Comparison of ENCODE assay signal across 13 cellular contexts in genomic region chr17:78707016-78707415, GRCh38.
DNase-seq lines count a peak whose midpoint lies in the region; ATAC-seq, FAIRE-seq and TF ChIP-seq lines count a peak whose summit lies in the region.
"Had no signal": no experiment of that assay in that cellular context is flagged by ENCODE, and none has a peak within 500 bp of the region (broad histone marks: within the 10 kb centered on the region; RNA-seq: fewer than 3 reads in every experiment).

No MANE protein-coding gene starts in this region.

- H3K4me3 Mint-ChIP-seq in naive thymus-derived CD4-positive, alpha-beta T cell = peak overlapping the region in 1 of 10 donors; percentile 6
- H3K4me3 Mint-ChIP-seq in natural killer cell treated with Interleukin-12 subunit alpha and Interleukin-12 subunit beta and Interleukin-15 and Interleukin-18, amount 100 ng/mL, for 72 hours = no peak overlapping the region
- H3K4me3 Mint-ChIP-seq: activated CD8-positive, alpha-beta memory T cell treated with anti-CD3 and anti-CD28 coated beads, Interleukin-2, amount 10 ng/mL, durations not matched to agents 7 days and 5 days had no signal

- POLR2A ChIA-PET in Panc1 (lab: Charles Lee) = no interaction called here
- POLR2A ChIA-PET in naive thymus-derived CD4-positive, alpha-beta T cell (lab: Charles Lee) = interaction anchor here (0.7 to 1.9 kb wide), 4 partner anchors 9 to 1026 kb away, joined by 4 to 7 read pairs (median 4); no protein-coding TSS in a partner anchor

- H3K36me3 ChIP-seq in Panc1 (ENCODE audit: control insufficient read depth, insufficient read depth, low read length) (peaks cover 2% of the 10 kb centered on the region; the same call in 1 of the 2 replicates), bronchial epithelial cell (ENCODE audit: control insufficient read depth, insufficient read depth, low read length) (peaks cover 14% of the 10 kb centered on the region)
- H3K36me3 ChIP-seq in naive thymus-derived CD4-positive, alpha-beta T cell (ENCODE audit: control insufficient read depth in 2 of 3, insufficient read depth in 3 of 3, low read length in 3 of 3) = peaks cover 15 to 67% (median 28%) of the 10 kb centered on the region in 3 experiments

- peaks cover 0 to 42% (median 21%) of the 10 kb centered on the region in 5 donors for H3K36me3 Mint-ChIP-seq in naive thymus-derived CD4-positive, alpha-beta T cell
- H3K36me3 Mint-ChIP-seq in natural killer cell treated with Interleukin-12 subunit alpha and Interleukin-12 subunit beta and Interleukin-15 and Interleukin-18, amount 100 ng/mL, for 72 hours = peaks cover 15% of the 10 kb centered on the region

- H3K9me3 Mint-ChIP-seq in naive thymus-derived CD4-positive, alpha-beta T cell = no peaks in the 10 kb centered on the region
- H3K9me3 Mint-ChIP-seq in natural killer cell treated with Interleukin-12 subunit alpha and Interleukin-12 subunit beta and Interleukin-15 and Interleukin-18, amount 100 ng/mL, for 72 hours = no peaks in the 10 kb centered on the region

- H3K27me3 ChIP-seq in Panc1 (ENCODE audit: control insufficient read depth, insufficient read depth, low read length) (no peaks in the 10 kb centered on the region), bronchial epithelial cell (ENCODE audit: control insufficient read depth, insufficient read depth, low read length) (no peaks in the 10 kb centered on the region)
- no peaks in the 10 kb centered on the region for H3K27me3 ChIP-seq in naive thymus-derived CD4-positive, alpha-beta T cell (ENCODE audit: control insufficient read depth in 2 of 2, insufficient read depth in 2 of 2, low read length in 2 of 2)
- H3K27me3 ChIP-seq: left lung, neutrophil had no signal

- no peak for FAIRE-seq in bronchial epithelial cell (lab: Jason Lieb, UNC)

- H3K27ac Mint-ChIP-seq in naive thymus-derived CD4-positive, alpha-beta T cell = peak overlapping the region in 3 of 9 donors; percentile 16 to 43 (median 38)
- peak overlapping the region in 1 of 2 donors; percentile 53 for H3K27ac Mint-ChIP-seq in natural killer cell treated with Interleukin-12 subunit alpha and Interleukin-12 subunit beta and Interleukin-15 and Interleukin-18, amount 100 ng/mL, for 72 hours
- H3K27ac Mint-ChIP-seq: activated CD8-positive, alpha-beta memory T cell treated with anti-CD3 and anti-CD28 coated beads, Interleukin-2, amount 10 ng/mL, durations not matched to agents 7 days and 5 days had no signal

- no peaks in the 10 kb centered on the region for H3K27me3 Mint-ChIP-seq in naive thymus-derived CD4-positive, alpha-beta T cell
- no peaks in the 10 kb centered on the region for H3K27me3 Mint-ChIP-seq in natural killer cell treated with Interleukin-12 subunit alpha and Interleukin-12 subunit beta and Interleukin-15 and Interleukin-18, amount 100 ng/mL, for 72 hours
- H3K27me3 Mint-ChIP-seq: activated CD8-positive, alpha-beta memory T cell treated with anti-CD3 and anti-CD28 coated beads, Interleukin-2, amount 10 ng/mL, durations not matched to agents 7 days and 5 days had no signal

- intact Hi-C loops in Panc1 (cut with micrococcal nuclease; ENCODE audit: unreplicated experiment) = no loop called here
- intact Hi-C loops in naive thymus-derived CD4-positive, alpha-beta T cell (cut with micrococcal nuclease) = loop anchor here in 1 of 2 donors (5.0 kb wide), 1 partner anchor 40 kb away; no protein-coding TSS in a partner anchor

- H3K9me3 ChIP-seq in Panc1 (ENCODE audit: control insufficient read depth, insufficient read depth, low read depth, low read length) = no peaks in the 10 kb centered on the region
- no peaks in the 10 kb centered on the region for H3K9me3 ChIP-seq in naive thymus-derived CD4-positive, alpha-beta T cell (ENCODE audit: control insufficient read depth in 2 of 3, low read length in 3 of 3)
- H3K9me3 ChIP-seq: left lung, neutrophil had no signal

- CTCF ChIA-PET in Panc1 (lab: Charles Lee) = interaction anchor here (0.6 to 2.0 kb wide), 6 partner anchors 10 to 262 kb away, joined by 3 to 11 read pairs (median 5); no protein-coding TSS in a partner anchor
- CTCF ChIA-PET in naive thymus-derived CD4-positive, alpha-beta T cell (lab: Charles Lee) = interaction anchor here (0.5 to 3.0 kb wide), 12 partner anchors 10 to 1936 kb away, joined by 3 to 11 read pairs (median 4); no protein-coding TSS in a partner anchor

- ATAC-seq in Panc1 (no peak), HG03460 (IDR thresholded peaks at IDR 0.05; ENCODE audit: unreplicated experiment) (no peak)
- ATAC-seq in naive thymus-derived CD4-positive, alpha-beta T cell = no peak
- ATAC-seq in natural killer cell treated with Interleukin-12 subunit alpha and Interleukin-12 subunit beta and Interleukin-15 and Interleukin-18, amount 100 ng/mL, for 72 hours = no peak
- ATAC-seq: activated CD8-positive, alpha-beta memory T cell treated with anti-CD3 and anti-CD28 coated beads, Interleukin-2, amount 10 ng/mL, durations not matched to agents 7 days and 5 days; left lung had no signal

- no peak overlapping the region for H3K4me3 ChIP-seq in Panc1 (ENCODE audit: low read depth in 2 of 2, low read length in 2 of 2)
- no peak overlapping the region for H3K4me3 ChIP-seq in bronchial epithelial cell (ENCODE audit: low read depth, low read length)
- H3K4me3 ChIP-seq in naive thymus-derived CD4-positive, alpha-beta T cell (ENCODE audit: low read length) = no peak overlapping the region
- H3K4me3 ChIP-seq: left lung had no signal

- peak overlapping the region; percentile 19; the same call in 1 of the 2 replicates for H3K27ac ChIP-seq in Panc1 (ENCODE audit: low read length)
- peak overlapping the region; percentile 30 for H3K27ac ChIP-seq in naive thymus-derived CD4-positive, alpha-beta T cell (ENCODE audit: low read depth, low read length)
- H3K27ac ChIP-seq: left lung, neutrophil had no signal

- peaks cover 26 to 65% (median 54%) of the 10 kb centered on the region in 7 donors for H3K4me1 Mint-ChIP-seq in naive thymus-derived CD4-positive, alpha-beta T cell
- H3K4me1 Mint-ChIP-seq in natural killer cell treated with Interleukin-12 subunit alpha and Interleukin-12 subunit beta and Interleukin-15 and Interleukin-18, amount 100 ng/mL, for 72 hours (ENCODE audit: low read depth in 2 of 2) = peaks cover 34 to 39% of the 10 kb centered on the region in 2 donors

- BruUV-seq in Panc1 (replicated peaks; lab: Mats Ljungman, UMichigan) = no TSS peak

- DNase-seq in ELR (ENCODE audit: low read depth) (peak; percentile 19), Panc1 (ENCODE audit: low read depth, low spot score) (no peak), bronchial epithelial cell (ENCODE audit: low read depth) (peak; percentile 67), NOMO-1 treated with DMSO at 0.1 percent for 48 hours (lab: John Stamatoyannopoulos, UW; ENCODE audit: unreplicated experiment) (no peak)
- no peak for DNase-seq in naive thymus-derived CD4-positive, alpha-beta T cell
- no peak for DNase-seq in natural killer cell treated with Interleukin-12 subunit alpha and Interleukin-12 subunit beta and Interleukin-15 and Interleukin-18, amount 100 ng/mL, for 72 hours (ENCODE audit: low spot score)
- DNase-seq: activated CD8-positive, alpha-beta memory T cell treated with anti-CD3 and anti-CD28 coated beads, Interleukin-2, amount 10 ng/mL, durations not matched to agents 7 days and 5 days; amygdala; head of caudate nucleus; left lung; SHP77 had no signal

- peaks cover 15% of the 10 kb centered on the region; the same call in 1 of the 2 replicates for H3K4me1 ChIP-seq in Panc1 (ENCODE audit: control insufficient read depth, insufficient read depth, low read length)
- peaks cover 31 to 33% of the 10 kb centered on the region in 2 donors for H3K4me1 ChIP-seq in naive thymus-derived CD4-positive, alpha-beta T cell (ENCODE audit: control insufficient read depth in 2 of 2, insufficient read depth in 2 of 2, low read length in 2 of 2)

- in situ Hi-C loops in Panc1 (cut with HindIII; ENCODE audit: low pct_unique_long_range_greater_than_20kb, low sequenced_read_pairs) = loop anchor here (10.0 kb wide), 1 partner anchor 222 kb away; no protein-coding TSS in a partner anchor

- TF ChIP-seq CTCF in Panc1 (IDR thresholded peaks at IDR 0.05) = no peak
- no peak for TF ChIP-seq CTCF in bronchial epithelial cell (IDR thresholded peaks at IDR 0.05; ENCODE audit: insufficient read depth, low read length, severe bottlenecking)

Comparison
In these comparisons a context has a peak if more than half of its experiments do, and no peak if none do; other contexts are left out.
1. DNase-seq: peak in ELR (single experiment) and bronchial epithelial cell (single experiment); none in Panc1 (single experiment), naive thymus-derived CD4-positive, alpha-beta T cell (0 of 9), natural killer cell treated with Interleukin-12 subunit alpha and Interleukin-12 subunit beta and Interleukin-15 and Interleukin-18, amount 100 ng/mL, for 72 hours (single experiment) and NOMO-1 treated with DMSO at 0.1 percent for 48 hours (single experiment).